Comparison of ENCODE assay signal across 35 cellular contexts in the genomic region with DNA sequence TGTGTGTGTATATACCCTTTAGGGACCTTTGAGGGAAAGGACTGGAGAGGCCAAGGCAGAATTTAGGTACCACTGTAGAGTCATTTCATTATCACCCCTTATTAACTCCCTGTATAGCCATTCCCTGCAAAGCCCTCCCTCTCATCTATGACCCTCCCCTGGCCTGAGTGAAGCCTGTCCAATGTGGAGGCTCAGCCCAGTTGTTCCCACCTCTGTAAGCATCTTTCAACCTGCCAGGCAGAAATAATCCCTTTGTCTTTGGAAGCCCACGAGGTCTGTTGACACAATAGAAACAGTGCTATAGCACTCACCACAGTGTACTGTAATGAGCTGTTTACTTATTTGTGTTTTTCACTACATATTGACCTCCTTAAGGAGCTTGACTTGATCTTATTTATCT.
"Had no signal": no experiment of that assay in that cellular context is flagged by ENCODE, and none has a peak within 500 bp of the region (broad histone marks: within the 10 kb centered on the region; RNA-seq: fewer than 3 reads in every experiment).

No MANE protein-coding gene starts in this region.

- H3K27me3 ChIP-seq: MG63 had no signal

- H3K4me3 ChIP-seq: MG63 had no signal

- H3K36me3 ChIP-seq: MG63 had no signal

- DNase-seq: Karpas-422, Kasumi-1, MG63, MM.1S, MV-4-11, NCI-H1048, NCI-H1092, NCI-H1092 treated with DMSO at 0.1 percent for 48 hours, NCI-H1105, NCI-H1105 treated with DMSO at 0.1 percent for 48 hours, NCI-H1417, NCI-H1417 treated with DMSO at 0.1 percent for 48 hours, NCI-H1436, NCI-H1436 treated with DMSO at 0.1 percent for 48 hours, NCI-H146, NCI-H1694, NCI-H1694 treated with DMSO at 0.1 percent for 48 hours, NCI-H187, NCI-H187 treated with DMSO at 0.1 percent for 48 hours, NCI-H1930, NCI-H2029, NCI-H2029 treated with DMSO at 0.1 percent for 48 hours, NCI-H2081, NCI-H2081 treated with DMSO at 0.1 percent for 48 hours, NCI-H2107, NCI-H2171, NCI-H2171 treated with DMSO at 0.1 percent for 48 hours, NCI-H2227 treated with DMSO at 0.1 percent for 48 hours, NCI-H226, NCI-H345, NCI-H446, NCI-H446 treated with DMSO at 0.1 percent for 48 hours, NCI-H510A, NCI-H510A treated with DMSO at 0.1 percent for 48 hours had no signal

- H3K9me3 ChIP-seq: MG63 had no signal

- H3K27ac ChIP-seq: KMS-11 had no signal

- H3K4me2 ChIP-seq: KMS-11 had no signal

- H3K9ac ChIP-seq: KMS-11 had no signal
